In the genomic region with DNA sequence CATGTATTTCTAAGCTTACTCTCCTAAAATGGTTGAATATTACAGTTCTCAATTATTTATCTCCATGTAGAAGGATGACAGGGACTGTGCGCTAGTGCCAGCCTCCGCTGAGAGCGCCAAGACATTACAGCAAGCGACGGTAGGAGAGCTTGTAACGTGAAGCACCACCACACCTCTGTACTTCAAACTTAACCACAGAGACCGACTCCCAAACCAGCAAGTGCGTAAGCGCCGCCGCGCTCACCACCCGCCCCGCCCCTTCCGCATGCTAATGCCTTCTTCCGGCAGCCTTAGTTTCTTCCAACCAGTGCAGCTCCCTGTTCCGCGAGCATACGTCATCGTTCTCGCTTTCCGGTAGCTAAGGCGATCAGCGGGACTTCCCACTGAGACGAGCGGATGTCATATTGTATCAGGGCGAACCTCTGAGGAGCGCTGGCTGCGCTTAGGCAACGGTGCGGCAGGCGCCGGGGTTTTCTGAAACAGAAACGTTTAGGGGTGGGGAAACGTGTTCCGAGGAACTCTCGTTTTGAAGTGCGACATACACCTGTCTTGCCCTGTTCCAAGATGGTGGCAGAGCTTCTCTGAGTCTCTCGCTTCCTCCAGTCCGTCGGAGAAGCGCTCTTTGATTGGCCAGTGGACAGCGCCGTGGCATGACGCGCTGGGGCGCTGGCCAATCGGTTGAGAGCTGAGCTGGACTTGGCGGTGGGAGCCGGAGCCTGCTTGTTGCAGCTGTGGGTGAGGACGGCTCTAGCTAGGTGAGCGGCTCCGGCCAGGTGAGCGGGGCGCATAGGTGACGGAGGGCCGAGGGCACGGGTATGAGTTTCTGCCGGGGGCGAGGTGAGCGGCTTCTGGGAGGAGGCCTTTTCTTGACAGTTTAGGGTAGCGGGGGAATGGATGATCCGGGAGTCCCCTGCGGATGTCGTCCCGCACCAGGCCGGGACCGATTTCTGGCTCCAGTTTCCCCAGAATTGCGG, we compare ENCODE assay signal across 8 cellular contexts. TPM values are rescaled to one million over a fixed set of nuclear protein-coding genes. Genes with fewer than 3 reads are reported as not detected.
DNase-seq lines count a peak whose midpoint lies in the region; ATAC-seq and TF ChIP-seq lines count a peak whose summit lies in the region.

SEC23B (plus strand) TSS at position 723 of the 974 bp plus-strand sequence. CDS start 2,896 bp downstream, outside the sequence.

- no peak for TF ChIP-seq CTCF in Panc1 (IDR thresholded peaks at IDR 0.05)

- H3K9me3 Mint-ChIP-seq in activated T-cell treated with anti-CD3 and anti-CD28 coated beads, Interleukin-2, amount 50 U/mL, for 4 hours, result no peaks in the 10 kb centered on the region

- POLR2A ChIA-PET in Panc1 (lab: Charles Lee), result interaction anchor here (0.6 to 1.9 kb wide), 6 partner anchors 11 to 637 kb away, joined by 4 to 17 read pairs (median 6); partner anchors contain the start of genes DZANK1, POLR3F and RBBP9

- CTCF ChIA-PET in Panc1 (lab: Charles Lee), result interaction anchor here (0.6 kb wide), 1 partner anchor 123 kb away, joined by 3 read pairs; no protein-coding TSS in a partner anchor

- peak; percentile 98 for TF ChIP-seq POLR2A in erythroblast (IDR thresholded peaks at IDR 0.05; ENCODE audit: low read length)

- no TSS peak for BruUV-seq in Panc1 (replicated peaks; lab: Mats Ljungman, UMichigan)

- H3K4me1 ChIP-seq in Panc1 (ENCODE audit: control insufficient read depth, insufficient read depth, low read length), result peaks cover 8% of the 10 kb centered on the region; the same call in 1 of the 2 replicates
- H3K4me1 ChIP-seq in mucosa of rectum (ENCODE audit: control insufficient read depth in 2 of 2, insufficient read depth in 2 of 2, low read length in 2 of 2), result peaks cover 3 to 14% of the 10 kb centered on the region in 2 donors

- H3K4me3 ChIP-seq in Panc1 (ENCODE audit: low read depth in 2 of 2, low read length in 2 of 2) (peak within 1 kb of the TSS; percentile 86 to 97), mucosa of rectum (ENCODE audit: low read length in 2 of 2) (peak within 1 kb of the TSS; percentile 99)

- H3K36me3 Mint-ChIP-seq in activated T-cell treated with anti-CD3 and anti-CD28 coated beads, Interleukin-2, amount 50 U/mL, for 4 hours (ENCODE audit: insufficient read depth), result peaks cover 21% of the 10 kb centered on the region

- DNase-seq in DMS53 (lab: John Stamatoyannopoulos, UW) (peak; percentile 99), KG1 (lab: John Stamatoyannopoulos, UW) (peak; percentile 97), Panc1 (ENCODE audit: low read depth, low spot score) (peak; percentile 93), erythroblast (lab: John Stamatoyannopoulos, UW) (peak; percentile 97 to 98)
- peak; percentile 97 for DNase-seq in activated T-cell treated with anti-CD3 and anti-CD28 coated beads, Interleukin-2, amount 50 U/mL, for 4 hours
- peak; percentile 99 for DNase-seq in stimulated activated CD8-positive, alpha-beta memory T cell treated with anti-CD3 and anti-CD28 coated beads, Interleukin-4, amount 100 ng/mL, for 48 hours

- H3K9me3 ChIP-seq in Panc1 (ENCODE audit: control insufficient read depth, insufficient read depth, low read depth, low read length) (no peaks in the 10 kb centered on the region), mucosa of rectum (ENCODE audit: control insufficient read depth in 2 of 2, low read length in 2 of 2) (no peaks in the 10 kb centered on the region)

- peak; percentile 95 for ATAC-seq in GM21723 (IDR thresholded peaks at IDR 0.05; ENCODE audit: unreplicated experiment)
- ATAC-seq in Panc1, result peak; percentile 99
- ATAC-seq in activated T-cell treated with anti-CD3 and anti-CD28 coated beads, Interleukin-2, amount 50 U/mL, for 4 hours, result peak; percentile 95 to 96

- intact Hi-C loops in Panc1 (cut with micrococcal nuclease; ENCODE audit: unreplicated experiment), result no loop called here

- no peaks in the 10 kb centered on the region for H3K27me3 ChIP-seq in Panc1 (ENCODE audit: control insufficient read depth, insufficient read depth, low read length)
- no peaks in the 10 kb centered on the region for H3K27me3 ChIP-seq in mucosa of rectum (ENCODE audit: control insufficient read depth in 2 of 2, insufficient read depth in 2 of 2, low read length in 2 of 2)

- H3K9ac ChIP-seq in mucosa of rectum (ENCODE audit: low read depth in 1 of 2, low read length in 2 of 2), result peak within 1 kb of the TSS; percentile 98 to 99

- no peaks in the 10 kb centered on the region for H3K27me3 Mint-ChIP-seq in activated T-cell treated with anti-CD3 and anti-CD28 coated beads, Interleukin-2, amount 50 U/mL, for 4 hours (ENCODE audit: low read depth)

- H3K36me3 ChIP-seq in Panc1 (ENCODE audit: control insufficient read depth, insufficient read depth, low read length) (peaks cover 15% of the 10 kb centered on the region), mucosa of rectum (ENCODE audit: control insufficient read depth in 2 of 2, insufficient read depth in 2 of 2, low read length in 2 of 2) (peaks cover 8 to 12% of the 10 kb centered on the region in 2 donors)

- H3K27ac ChIP-seq in Panc1 (ENCODE audit: low read length) (peak within 1 kb of the TSS; percentile 98), mucosa of rectum (ENCODE audit: low read depth in 2 of 2, low read length in 2 of 2) (peak within 1 kb of the TSS; percentile 99 to 100)

- H3K4me3 Mint-ChIP-seq in activated T-cell treated with anti-CD3 and anti-CD28 coated beads, Interleukin-2, amount 50 U/mL, for 4 hours, result peak within 1 kb of the TSS; percentile 99

- H3K4me1 Mint-ChIP-seq in activated T-cell treated with anti-CD3 and anti-CD28 coated beads, Interleukin-2, amount 50 U/mL, for 4 hours (ENCODE audit: low read depth), result peaks cover 48% of the 10 kb centered on the region

- in situ Hi-C loops in Panc1 (cut with HindIII; ENCODE audit: low pct_unique_long_range_greater_than_20kb, low sequenced_read_pairs), result no loop called here

RNA-seq across cellular contexts. Expression of gene SEC23B, which starts in this region (rescaled TPM):
- 61.3 TPM for total RNA-seq in Panc1 (2021; ENCODE audit: unreplicated experiment)
- polyA plus RNA-seq in Panc1 (2012; ENCODE audit: insufficient read length), result 53.2 TPM
- total RNA-seq in activated T-cell treated with anti-CD3 and anti-CD28 coated beads, Interleukin-2, amount 50 U/mL, for 4 hours, result 10 to 100 TPM; 77.0 to 99.1 (median 91.1) TPM

Comparison
In these comparisons a context has a peak if more than half of its experiments do, and no peak if none do; other contexts are left out.
1. Peak in every context shown above with its lines: DNase-seq, ATAC-seq, H3K4me3 ChIP-seq and H3K27ac ChIP-seq.